17 cellular contexts compared by ENCODE assay signal in genomic region chr2:26270363-26270762, GRCh38. TPM values are rescaled to one million over a fixed set of nuclear protein-coding genes. Genes with fewer than 3 reads are reported as not detected.
DNase-seq lines count a peak whose midpoint lies in the region; ATAC-seq and TF ChIP-seq lines count a peak whose summit lies in the region.
"Had no signal": no experiment of that assay in that cellular context is flagged by ENCODE, and none has a peak within 500 bp of the region (broad histone marks: within the 10 kb centered on the region; RNA-seq: fewer than 3 reads in every experiment).

No MANE protein-coding gene starts in this region.

- peak overlapping the region; percentile 16; the same call in 1 of the 2 replicates for H3K9ac ChIP-seq in SU-DHL-6 (ENCODE audit: low read length)

- no peaks in the 10 kb centered on the region for H3K9me2 ChIP-seq in SU-DHL-6 (replicated peaks; ENCODE audit: insufficient read depth, low read length)

- 0 out of 2 replicates have a peak, but pooled peaks cover 23% of the 10 kb centered on the region for H3F3A ChIP-seq in SU-DHL-6 (ENCODE audit: insufficient read depth)

- H3K27ac ChIP-seq in cardiac muscle cell (peak overlapping the region; percentile 8), right atrium auricular region (peak overlapping the region in 1 of 2 donors; percentile 87), SU-DHL-6 (ENCODE audit: low read depth, low read length) (peak overlapping the region; percentile 60), esophagus squamous epithelium (peak overlapping the region; percentile 8 to 69 (median 41)), upper lobe of left lung (peak overlapping the region in 3 of 4 donors; percentile 48 to 52 (median 50))
- H3K27ac ChIP-seq: Peyer's patch, prostate gland had no signal

- intact Hi-C loops in esophagus squamous epithelium (cut with DNase I), result no loop called here

- DNase-seq in cardiac muscle cell (ENCODE audit: low read depth in 1 of 2, low spot score in 1 of 2), result no peak
- DNase-seq in right atrium auricular region (ENCODE audit: low spot score), result no peak
- no peak for DNase-seq in esophagus squamous epithelium (lab: John Stamatoyannopoulos, UW)
- no peak for DNase-seq in upper lobe of left lung
- DNase-seq in stimulated activated CD4-positive, alpha-beta T cell treated with anti-CD3 and anti-CD28 coated beads, Interleukin-2, amount 100 ng/mL, for 48 hours, result no peak
- DNase-seq in OCI-M1 (lab: John Stamatoyannopoulos, UW), result no peak
- DNase-seq: activated CD4-positive, CD25-positive, alpha-beta regulatory T cell treated with anti-CD3 and anti-CD28 coated beads, Interleukin-2, amount 50 U/mL, for 72 hours; aorta; naive B cell; NCI-H2081; NCI-H526 treated with DMSO at 0.1 percent for 48 hours; Peyer's patch; T-cell had no signal

- H3K27me3 ChIP-seq in cardiac muscle cell, result no peaks in the 10 kb centered on the region
- H3K27me3 ChIP-seq in right atrium auricular region, result no peaks in the 10 kb centered on the region
- no peaks in the 10 kb centered on the region for H3K27me3 ChIP-seq in SU-DHL-6 (ENCODE audit: low read length)
- no peaks in the 10 kb centered on the region for H3K27me3 ChIP-seq in esophagus squamous epithelium
- H3K27me3 ChIP-seq in upper lobe of left lung, result no peaks in the 10 kb centered on the region
- H3K27me3 ChIP-seq: Peyer's patch had no signal

- no peaks in the 10 kb centered on the region for H3K79me2 ChIP-seq in SU-DHL-6 (ENCODE audit: insufficient read depth, low read length)

- H3K36me3 ChIP-seq in cardiac muscle cell, result peaks cover 5% of the 10 kb centered on the region
- H3K36me3 ChIP-seq in right atrium auricular region, result peaks cover 2% of the 10 kb centered on the region
- 0 out of 2 replicates have a peak, but pooled peaks cover 5% of the 10 kb centered on the region for H3K36me3 ChIP-seq in SU-DHL-6 (ENCODE audit: low read length)
- H3K36me3 ChIP-seq in esophagus squamous epithelium, result peaks cover 0 to 29% (median under 1%) of the 10 kb centered on the region in 3 donors
- H3K36me3 ChIP-seq in upper lobe of left lung, result peaks cover 0 to 11% (median under 1%) of the 10 kb centered on the region in 4 donors
- H3K36me3 ChIP-seq: prostate gland had no signal

- H3K4me3 ChIP-seq in cardiac muscle cell, result no peak overlapping the region
- no peak overlapping the region for H3K4me3 ChIP-seq in right atrium auricular region
- peak overlapping the region; percentile 9 for H3K4me3 ChIP-seq in SU-DHL-6 (ENCODE audit: insufficient read depth, low read length, poor library complexity, severe bottlenecking)
- H3K4me3 ChIP-seq in esophagus squamous epithelium, result no peak overlapping the region
- H3K4me3 ChIP-seq in upper lobe of left lung, result no peak overlapping the region
- H3K4me3 ChIP-seq: Peyer's patch, prostate gland had no signal

- no peak for TF ChIP-seq EP300 in upper lobe of left lung (IDR thresholded peaks at IDR 0.05)

- peak overlapping the region; percentile 47 for H3K4me2 ChIP-seq in SU-DHL-6 (ENCODE audit: low read depth, low read length, poor library complexity, severe bottlenecking)

- TF ChIP-seq POLR2A in esophagus squamous epithelium (IDR thresholded peaks at IDR 0.05), result no peak
- TF ChIP-seq POLR2A in upper lobe of left lung (IDR thresholded peaks at IDR 0.05), result no peak

- H3K4me1 ChIP-seq in cardiac muscle cell (ENCODE audit: low read depth), result peaks cover 19% of the 10 kb centered on the region
- H3K4me1 ChIP-seq in right atrium auricular region, result peaks cover 0 to 50% of the 10 kb centered on the region in 2 donors
- H3K4me1 ChIP-seq in esophagus squamous epithelium, result peaks cover 17 to 61% (median 31%) of the 10 kb centered on the region in 3 donors
- H3K4me1 ChIP-seq in upper lobe of left lung, result peaks cover 26 to 43% (median 34%) of the 10 kb centered on the region in 4 donors

- no peak for TF ChIP-seq CTCF in cardiac muscle cell (IDR thresholded peaks at IDR 0.05; ENCODE audit: low read depth, low read length)
- no peak for TF ChIP-seq CTCF in right atrium auricular region (IDR thresholded peaks at IDR 0.05)
- no peak for TF ChIP-seq CTCF in SU-DHL-6 (IDR thresholded peaks at IDR 0.05; ENCODE audit: insufficient read depth, low read length, poor library complexity, severe bottlenecking)
- TF ChIP-seq CTCF in esophagus squamous epithelium (IDR thresholded peaks at IDR 0.05), result no peak
- TF ChIP-seq CTCF in upper lobe of left lung (IDR thresholded peaks at IDR 0.05), result no peak

- no peaks in the 10 kb centered on the region for H3K9me3 ChIP-seq in cardiac muscle cell (ENCODE audit: low read depth)
- no peaks in the 10 kb centered on the region for H3K9me3 ChIP-seq in right atrium auricular region
- H3K9me3 ChIP-seq in SU-DHL-6 (ENCODE audit: insufficient read depth, low read length), result no peaks in the 10 kb centered on the region
- no peaks in the 10 kb centered on the region for H3K9me3 ChIP-seq in esophagus squamous epithelium
- H3K9me3 ChIP-seq in upper lobe of left lung, result no peaks in the 10 kb centered on the region
- H3K9me3 ChIP-seq: Peyer's patch, prostate gland had no signal

- no peaks in the 10 kb centered on the region for H4K20me1 ChIP-seq in SU-DHL-6 (ENCODE audit: low read depth, low read length)

- H2AFZ ChIP-seq in SU-DHL-6 (ENCODE audit: low read depth, low read length, severe bottlenecking), result no peak overlapping the region

- ATAC-seq in upper lobe of left lung (ENCODE audit: low FRiP score in 2 of 2) (no peak), HG02623 (IDR thresholded peaks at IDR 0.05; ENCODE audit: unreplicated experiment) (no peak)
- ATAC-seq: left lobe of liver, T-cell had no signal

RNA-seq across cellular contexts. Expression of gene HADHB, which starts 25.6 kb away (rescaled TPM):
- 108 and 118 TPM in 2 replicates for total RNA-seq in cardiac muscle cell
- 189 and 229 TPM in 2 replicates for polyA plus RNA-seq in cardiac muscle cell
- total RNA-seq in right atrium auricular region, result 100 to 1,000 TPM; 756 to 770 TPM
- 100 to 1,000 TPM in 1 of 4 donors, 10 to 100 TPM in 3; 57.6 to 150 (median 85.1) TPM for total RNA-seq in esophagus squamous epithelium
- 100 to 1,000 TPM in 2 of 6 donors, 10 to 100 TPM in 4; 67.1 to 124 (median 91.2) TPM for total RNA-seq in upper lobe of left lung

RNA-seq across cellular contexts. Expression of gene HADHA, which starts 25.9 kb away (rescaled TPM):
- 149 and 154 TPM in 2 replicates for total RNA-seq in cardiac muscle cell
- 197 and 223 TPM in 2 replicates for polyA plus RNA-seq in cardiac muscle cell
- total RNA-seq in right atrium auricular region, result 100 to 1,000 TPM; 333 to 364 TPM
- 100 to 1,000 TPM in 3 of 4 donors, 10 to 100 TPM in 1; 84.7 to 161 (median 116) TPM for total RNA-seq in esophagus squamous epithelium
- total RNA-seq in upper lobe of left lung, result 100 to 1,000 TPM in 4 of 6 donors, 10 to 100 TPM in 2; 61.8 to 120 (median 110) TPM
